3 cellular contexts compared by ENCODE assay signal in the genomic region with DNA sequence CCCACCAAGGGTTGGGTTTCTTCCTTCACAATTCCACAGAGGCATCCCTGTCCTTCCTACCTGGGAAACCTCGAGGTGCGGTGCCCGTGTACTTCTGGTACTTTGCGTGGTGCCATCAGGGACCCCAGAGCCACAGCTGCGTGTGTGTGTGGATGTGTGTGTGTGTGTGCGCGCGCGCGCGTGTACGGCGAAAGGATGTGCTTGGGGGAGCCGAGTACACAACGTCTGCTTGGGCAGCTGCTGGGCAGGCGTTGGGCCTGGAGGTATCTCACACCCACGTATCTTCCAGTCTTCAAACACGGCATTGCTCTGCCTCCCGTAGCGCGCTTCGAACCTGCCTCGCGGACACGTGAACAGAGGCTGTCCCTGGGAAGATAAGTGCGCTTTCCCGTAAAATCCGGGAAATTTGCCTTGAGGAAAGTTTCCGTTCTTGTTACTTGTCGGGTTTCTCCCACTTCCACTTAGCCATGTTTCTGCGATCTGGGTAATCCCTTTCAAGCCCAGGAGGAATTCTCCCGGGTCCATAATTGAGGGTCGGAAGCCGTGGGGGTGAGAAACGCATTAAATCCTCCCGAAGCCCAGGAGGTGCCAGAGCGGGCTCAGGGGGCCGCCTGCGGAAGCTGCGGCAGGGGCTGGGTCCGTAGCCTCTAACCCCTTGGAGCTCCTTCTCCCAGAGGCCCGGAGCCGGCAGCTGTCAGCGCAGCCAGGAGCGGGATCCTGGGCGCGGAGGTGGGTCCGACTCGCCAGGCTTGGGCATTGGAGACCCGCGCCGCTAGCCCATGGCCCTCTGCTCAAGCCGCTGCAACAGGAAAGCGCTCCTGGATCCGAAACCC.
A peak's percentile ranks its signal among the peaks of the same experiment; 100 is the strongest.
TF ChIP-seq lines count a peak whose summit lies in the region.

No MANE protein-coding gene starts in this region.

TF ChIP-seq in SK-N-SH, 30 proteins besides CTCF, POLR2A, EP300 and RAD21:
- TF ChIP-seq EZH2phosphoT487 (IDR thresholded peaks at IDR 0.05; ENCODE audit: borderline replicate concordance, low read depth): peak; percentile 39; the same call in 1 of the 2 replicates
- no peak for TF ChIP-seq TEAD4 (IDR thresholded peaks at IDR 0.05; ENCODE audit: borderline replicate concordance, insufficient read depth)

TF ChIP-seq in SK-N-SH treated with all-trans-retinoic acid at 6 μM for 48 hours, 23 proteins besides CTCF, POLR2A, EP300 and RAD21:
- TF ChIP-seq OSR1 (CRISPR knock-in tag; IDR thresholded peaks at IDR 0.05) (no peak), SNAI2 (CRISPR knock-in tag; IDR thresholded peaks at IDR 0.05) (no peak), BACH2 (CRISPR knock-in tag; IDR thresholded peaks at IDR 0.05; ENCODE audit: borderline replicate concordance) (no peak), ZC3H10 (CRISPR knock-in tag; IDR thresholded peaks at IDR 0.05) (no peak), RARB (CRISPR knock-in tag; IDR thresholded peaks at IDR 0.05) (no peak), TCF4 (CRISPR knock-in tag; IDR thresholded peaks at IDR 0.05; ENCODE audit: borderline replicate concordance) (no peak), ZNF70 (CRISPR knock-in tag; IDR thresholded peaks at IDR 0.05) (no peak), CSDC2 (CRISPR knock-in tag; IDR thresholded peaks at IDR 0.05) (no peak), ZNF8 (CRISPR knock-in tag; IDR thresholded peaks at IDR 0.05) (no peak), TOX (CRISPR knock-in tag; IDR thresholded peaks at IDR 0.05; ENCODE audit: borderline replicate concordance) (no peak)
- TF ChIP-seq, protein P1, sequence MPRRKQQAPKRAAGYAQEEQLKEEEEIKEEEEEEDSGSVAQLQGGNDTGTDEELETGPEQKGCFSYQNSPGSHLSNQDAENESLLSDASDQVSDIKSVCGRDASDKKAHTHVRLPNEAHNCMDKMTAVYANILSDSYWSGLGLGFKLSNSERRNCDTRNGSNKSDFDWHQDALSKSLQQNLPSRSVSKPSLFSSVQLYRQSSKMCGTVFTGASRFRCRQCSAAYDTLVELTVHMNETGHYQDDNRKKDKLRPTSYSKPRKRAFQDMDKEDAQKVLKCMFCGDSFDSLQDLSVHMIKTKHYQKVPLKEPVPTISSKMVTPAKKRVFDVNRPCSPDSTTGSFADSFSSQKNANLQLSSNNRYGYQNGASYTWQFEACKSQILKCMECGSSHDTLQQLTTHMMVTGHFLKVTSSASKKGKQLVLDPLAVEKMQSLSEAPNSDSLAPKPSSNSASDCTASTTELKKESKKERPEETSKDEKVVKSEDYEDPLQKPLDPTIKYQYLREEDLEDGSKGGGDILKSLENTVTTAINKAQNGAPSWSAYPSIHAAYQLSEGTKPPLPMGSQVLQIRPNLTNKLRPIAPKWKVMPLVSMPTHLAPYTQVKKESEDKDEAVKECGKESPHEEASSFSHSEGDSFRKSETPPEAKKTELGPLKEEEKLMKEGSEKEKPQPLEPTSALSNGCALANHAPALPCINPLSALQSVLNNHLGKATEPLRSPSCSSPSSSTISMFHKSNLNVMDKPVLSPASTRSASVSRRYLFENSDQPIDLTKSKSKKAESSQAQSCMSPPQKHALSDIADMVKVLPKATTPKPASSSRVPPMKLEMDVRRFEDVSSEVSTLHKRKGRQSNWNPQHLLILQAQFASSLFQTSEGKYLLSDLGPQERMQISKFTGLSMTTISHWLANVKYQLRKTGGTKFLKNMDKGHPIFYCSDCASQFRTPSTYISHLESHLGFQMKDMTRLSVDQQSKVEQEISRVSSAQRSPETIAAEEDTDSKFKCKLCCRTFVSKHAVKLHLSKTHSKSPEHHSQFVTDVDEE (CRISPR knock-in tag; IDR thresholded peaks at IDR 0.05): no peak
- TF ChIP-seq, protein P2, sequence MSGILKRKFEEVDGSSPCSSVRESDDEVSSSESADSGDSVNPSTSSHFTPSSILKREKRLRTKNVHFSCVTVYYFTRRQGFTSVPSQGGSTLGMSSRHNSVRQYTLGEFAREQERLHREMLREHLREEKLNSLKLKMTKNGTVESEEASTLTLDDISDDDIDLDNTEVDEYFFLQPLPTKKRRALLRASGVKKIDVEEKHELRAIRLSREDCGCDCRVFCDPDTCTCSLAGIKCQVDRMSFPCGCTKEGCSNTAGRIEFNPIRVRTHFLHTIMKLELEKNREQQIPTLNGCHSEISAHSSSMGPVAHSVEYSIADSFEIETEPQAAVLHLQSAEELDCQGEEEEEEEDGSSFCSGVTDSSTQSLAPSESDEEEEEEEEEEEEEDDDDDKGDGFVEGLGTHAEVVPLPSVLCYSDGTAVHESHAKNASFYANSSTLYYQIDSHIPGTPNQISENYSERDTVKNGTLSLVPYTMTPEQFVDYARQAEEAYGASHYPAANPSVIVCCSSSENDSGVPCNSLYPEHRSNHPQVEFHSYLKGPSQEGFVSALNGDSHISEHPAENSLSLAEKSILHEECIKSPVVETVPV (CRISPR knock-in tag; IDR thresholded peaks at IDR 0.05): no peak
TF ChIP-seq in SK-N-SH treated with all-trans-retinoic acid at 6 μM for 48 hours: peak in this region for 0.

TF ChIP-seq in neural cell, 6 proteins besides CTCF, POLR2A, EP300 and RAD21:
- TF ChIP-seq EZH2 (IDR thresholded peaks at IDR 0.05; ENCODE audit: borderline replicate concordance, insufficient read depth, low read length, poor library complexity, severe bottlenecking): peak; percentile 96
- TF ChIP-seq POLR2AphosphoS5 (IDR thresholded peaks at IDR 0.05): no peak
TF ChIP-seq in neural cell: peak in this region for 1.
